27 cellular contexts compared by ENCODE assay signal in genomic region chr5:91418158-91418557, GRCh38.
"Had no signal": no experiment of that assay in that cellular context is flagged by ENCODE, and none has a peak within 500 bp of the region (broad histone marks: within the 10 kb centered on the region; RNA-seq: fewer than 3 reads in every experiment).

No MANE protein-coding gene starts in this region.

- H3K9me3 ChIP-seq: breast epithelium, esophagus muscularis mucosa, left lung, lower lobe of right lung, sigmoid colon, testis, transverse colon had no signal

- H3K36me3 Mint-ChIP-seq: activated naive CD4-positive, alpha-beta T cell treated with anti-CD3 and anti-CD28 coated beads, Interleukin-2, amount 50 U/mL, for 72 hours had no signal

- H3K4me3 ChIP-seq: breast epithelium, esophagus muscularis mucosa, heart right ventricle, left lung, lower lobe of right lung, sigmoid colon, testis, transverse colon had no signal

- H3K27me3 ChIP-seq: breast epithelium, esophagus muscularis mucosa, foreskin keratinocyte, heart right ventricle, left lung, sigmoid colon, testis, transverse colon had no signal

- ATAC-seq: activated CD8-positive, alpha-beta T cell treated with anti-CD3 and anti-CD28 coated beads for 36 hours; activated naive CD4-positive, alpha-beta T cell treated with anti-CD3 and anti-CD28 coated beads, Interleukin-2, amount 50 U/mL, for 72 hours; activated T-cell treated with anti-CD3 and anti-CD28 coated beads, Interleukin-2, amount 50 U/mL, for 4 hours; activated T-helper 17 cell treated with anti-CD3 and anti-CD28 coated beads, Interleukin-2, amount 50 U/mL, for 72 hours; heart right ventricle; left lung; lower lobe of right lung had no signal

- H3K27me3 Mint-ChIP-seq: activated B cell treated with CpG ODN at 0.5 μM for 24 hours; activated CD8-positive, alpha-beta T cell treated with anti-CD3 and anti-CD28 coated beads for 36 hours; activated T-helper 17 cell treated with anti-CD3 and anti-CD28 coated beads, Interleukin-2, amount 50 U/mL, for 72 hours; dendritic cell treated with granulocyte-macrophage colony-stimulating factor and Interleukin-4, amounts not matched to agents 40 ng/mL and 50 ng/mL, for 4 days; progenitor cell of endocrine pancreas had no signal

- H3K9me3 Mint-ChIP-seq: activated B cell treated with CpG ODN at 0.5 μM for 24 hours; activated CD8-positive, alpha-beta T cell treated with anti-CD3 and anti-CD28 coated beads for 36 hours; activated naive CD4-positive, alpha-beta T cell treated with anti-CD3 and anti-CD28 coated beads, Interleukin-2, amount 50 U/mL, for 72 hours; activated T-cell treated with anti-CD3 and anti-CD28 coated beads, Interleukin-2, amount 50 U/mL, for 4 hours; activated T-helper 17 cell treated with anti-CD3 and anti-CD28 coated beads, Interleukin-2, amount 50 U/mL, for 72 hours; dendritic cell treated with granulocyte-macrophage colony-stimulating factor and Interleukin-4, amounts not matched to agents 40 ng/mL and 50 ng/mL, for 4 days; endodermal cell; nephron; T-helper 2 cell treated with Interferon-gamma antibody and Interleukin-4, amounts not matched to agents 5 μg/mL and 100 μg/mL, for 36 hours had no signal

- H3K27ac Mint-ChIP-seq: activated B cell treated with CpG ODN at 0.5 μM for 24 hours; activated CD8-positive, alpha-beta T cell treated with anti-CD3 and anti-CD28 coated beads for 36 hours; activated naive CD4-positive, alpha-beta T cell treated with anti-CD3 and anti-CD28 coated beads, Interleukin-2, amount 50 U/mL, for 72 hours; activated T-helper 17 cell treated with anti-CD3 and anti-CD28 coated beads, Interleukin-2, amount 50 U/mL, for 72 hours; dendritic cell treated with granulocyte-macrophage colony-stimulating factor and Interleukin-4, amounts not matched to agents 40 ng/mL and 50 ng/mL, for 4 days; endodermal cell; nephron; progenitor cell of endocrine pancreas; T-helper 2 cell treated with Interferon-gamma antibody and Interleukin-4, amounts not matched to agents 5 μg/mL and 100 μg/mL, for 36 hours had no signal

- FAIRE-seq: small intestine had no signal

- DNase-seq: activated B cell treated with CpG ODN at 0.5 μM for 24 hours; activated CD4-positive, alpha-beta T cell treated with anti-CD3 and anti-CD28 coated beads, Interleukin-2, amount 50 U/mL, for 1 hour; activated CD8-positive, alpha-beta T cell treated with anti-CD3 and anti-CD28 coated beads for 36 hours; activated gamma-delta T cell treated with Interleukin-2 at 50 U/mL for 16 hours; activated T-cell treated with anti-CD3 and anti-CD28 coated beads, Interleukin-2, amount 50 U/mL, for 4 hours; central memory CD4-positive, alpha-beta T cell; endodermal cell; foreskin keratinocyte; heart right ventricle; left lung; lower lobe of right lung; mesendoderm; retina; sigmoid colon; small intestine; stimulated activated CD4-positive, alpha-beta T cell treated with anti-CD3 and anti-CD28 coated beads, Interleukin-2, amount 100 ng/mL, for 24 hours; stimulated activated naive CD4-positive, alpha-beta T cell treated with Interleukin-2 at 50 U/mL for 16 hours; testis; transverse colon had no signal

- H3K27ac ChIP-seq: breast epithelium, esophagus muscularis mucosa, foreskin keratinocyte, heart right ventricle, left lung, lower lobe of right lung, sigmoid colon, testis, transverse colon had no signal

- H3K4me1 Mint-ChIP-seq: activated B cell treated with CpG ODN at 0.5 μM for 24 hours; activated T-helper 17 cell treated with anti-CD3 and anti-CD28 coated beads, Interleukin-2, amount 50 U/mL, for 72 hours; nephron had no signal

- H3K4me1 ChIP-seq: breast epithelium, esophagus muscularis mucosa, foreskin keratinocyte, heart right ventricle, sigmoid colon, testis had no signal

- H3K4me3 Mint-ChIP-seq: activated B cell treated with CpG ODN at 0.5 μM for 24 hours; activated CD8-positive, alpha-beta T cell treated with anti-CD3 and anti-CD28 coated beads for 36 hours; activated T-cell treated with anti-CD3 and anti-CD28 coated beads, Interleukin-2, amount 50 U/mL, for 4 hours; activated T-helper 17 cell treated with anti-CD3 and anti-CD28 coated beads, Interleukin-2, amount 50 U/mL, for 72 hours; dendritic cell treated with granulocyte-macrophage colony-stimulating factor and Interleukin-4, amounts not matched to agents 40 ng/mL and 50 ng/mL, for 4 days; endodermal cell; nephron; T-helper 2 cell treated with Interferon-gamma antibody and Interleukin-4, amounts not matched to agents 5 μg/mL and 100 μg/mL, for 36 hours had no signal

- H3K36me3 ChIP-seq: breast epithelium, esophagus muscularis mucosa, heart right ventricle, left lung, lower lobe of right lung, sigmoid colon, transverse colon had no signal
